ENCODE assay signal across 8 cellular contexts in genomic region chr3:186785517-186786018, GRCh38.
A peak's percentile ranks its signal among the peaks of the same experiment; 100 is the strongest.
DNase-seq lines count a peak whose midpoint lies in the region; ATAC-seq and TF ChIP-seq lines count a peak whose summit lies in the region.

No MANE protein-coding gene starts in this region.

- no peaks in the 10 kb centered on the region for H3K27me3 Mint-ChIP-seq in nephron (ENCODE audit: low read depth)

- peaks cover 34% of the 10 kb centered on the region for H3K4me1 Mint-ChIP-seq in nephron

- DNase-seq in LNCaP clone FGC (ENCODE audit: low read depth) (no peak), NCI-H510A treated with DMSO at 0.1 percent for 48 hours (lab: John Stamatoyannopoulos, UW) (no peak), superior temporal gyrus (ENCODE audit: extremely low spot score) (no peak)
- no peak for DNase-seq in NK-92 treated with Interleukin-12 subunit alpha and Interleukin-12 subunit beta, amount 100 ng/mL, for 24 hours (lab: John Stamatoyannopoulos, UW)

- H3K36me3 ChIP-seq in BLaER1 = peaks cover 66% of the 10 kb centered on the region
- H3K36me3 ChIP-seq in duodenal mucosa (ENCODE audit: control insufficient read depth in 1 of 2, insufficient read depth in 2 of 2, low read length in 2 of 2) = peaks cover 56 to 61% of the 10 kb centered on the region in 2 donors

- H3K9me3 ChIP-seq in BLaER1 = no peaks in the 10 kb centered on the region
- H3K9me3 ChIP-seq in duodenal mucosa (ENCODE audit: control insufficient read depth in 1 of 2, low read length in 2 of 2) = no peaks in the 10 kb centered on the region

- no peaks in the 10 kb centered on the region for H3K9me3 Mint-ChIP-seq in nephron

- H3K4me1 ChIP-seq in BLaER1 (peaks cover 39% of the 10 kb centered on the region), duodenal mucosa (ENCODE audit: control insufficient read depth in 1 of 2, insufficient read depth in 2 of 2, low read length in 2 of 2) (peaks cover 39 to 40% of the 10 kb centered on the region in 2 donors)

- H3K9ac ChIP-seq in BLaER1 = peak overlapping the region; percentile 100
- peak overlapping the region; percentile 100 for H3K9ac ChIP-seq in duodenal mucosa (ENCODE audit: low read depth in 1 of 2, low read length in 2 of 2)

- no peak for ATAC-seq in HG03520 (IDR thresholded peaks at IDR 0.05; ENCODE audit: unreplicated experiment)

- H3K4me3 Mint-ChIP-seq in nephron = peak overlapping the region; percentile 95 to 98 (median 98)

- H3K27ac ChIP-seq in BLaER1 = peak overlapping the region; percentile 100; the same call in 1 of the 2 replicates
- no peak overlapping the region for H3K27ac ChIP-seq in duodenal mucosa (ENCODE audit: low read depth, low read length)

- H3K27me3 ChIP-seq in BLaER1 = no peaks in the 10 kb centered on the region
- H3K27me3 ChIP-seq in duodenal mucosa (ENCODE audit: control insufficient read depth in 1 of 2, insufficient read depth in 2 of 2, low read length in 2 of 2) = no peaks in the 10 kb centered on the region

- H3K4me2 ChIP-seq in BLaER1 = peak overlapping the region; percentile 87

- H3K36me3 Mint-ChIP-seq in nephron (ENCODE audit: low read depth) = peaks cover 65% of the 10 kb centered on the region

- peak overlapping the region; percentile 98 to 100 (median 99) for H3K27ac Mint-ChIP-seq in nephron

- peaks cover 70% of the 10 kb centered on the region for H4K20me1 ChIP-seq in BLaER1

- TF ChIP-seq CTCF in LNCaP clone FGC (IDR thresholded peaks at IDR 0.05; ENCODE audit: control insufficient read depth, extremely low read depth, insufficient read depth) (no peak), nephron (IDR thresholded peaks at IDR 0.05; ENCODE audit: unreplicated experiment in 3 of 3) (no peak)

- H3K4me3 ChIP-seq in BLaER1 (peak overlapping the region; percentile 89), LNCaP clone FGC (ENCODE audit: low read depth, low read length) (peak overlapping the region; percentile 96), duodenal mucosa (ENCODE audit: low read depth in 1 of 2, low read length in 2 of 2) (peak overlapping the region; percentile 100)
